In genomic region chr4:8191136-8191747, GRCh38 we compare ENCODE assay signal across 8 cellular contexts. TPM values are rescaled to one million over a fixed set of nuclear protein-coding genes. Genes with fewer than 3 reads are reported as not detected.
DNase-seq lines count a peak whose midpoint lies in the region; ATAC-seq, FAIRE-seq and TF ChIP-seq lines count a peak whose summit lies in the region.

No MANE protein-coding gene starts in this region.

- no peak for TF ChIP-seq POLR2A in thyroid gland (IDR thresholded peaks at IDR 0.05)

- H3K27ac ChIP-seq in kidney (ENCODE audit: low read depth in 2 of 2, low read length in 2 of 2) (peak overlapping the region; percentile 78 to 90), thyroid gland (peak overlapping the region; percentile 48 to 69 (median 62)), A673 (ENCODE audit: low read depth, low read length, poor library complexity, severe bottlenecking) (no peak overlapping the region)

- H3K4me1 ChIP-seq in kidney (ENCODE audit: control insufficient read depth in 1 of 2, insufficient read depth in 1 of 2, low read depth in 1 of 2, low read length in 2 of 2) (peaks cover 17 to 54% of the 10 kb centered on the region in 2 donors), thyroid gland (peaks cover 24 to 47% of the 10 kb centered on the region in 2 donors), A673 (ENCODE audit: insufficient read depth, low read length, poor library complexity, severe bottlenecking) (no peaks in the 10 kb centered on the region)

- 65 to 70% methylated on average over 8 to 20 of the region's 23 CpGs for WGBS in thyroid gland, 2 donors

- H3K27me3 ChIP-seq in thyroid gland (no peaks in the 10 kb centered on the region), A673 (replicated peaks; ENCODE audit: insufficient read depth, low read depth, low read length, poor library complexity) (no peaks in the 10 kb centered on the region)

- peak overlapping the region; percentile 8 to 41 for H3K9ac ChIP-seq in kidney (ENCODE audit: low read length in 2 of 2)

- CTCF ChIA-PET in A673 (lab: Charles Lee): no interaction called here

- ATAC-seq in GM18519 (IDR thresholded peaks at IDR 0.05; ENCODE audit: low FRiP score, unreplicated experiment): peak; percentile 50
- peak; percentile 63 for ATAC-seq in HG03432 (IDR thresholded peaks at IDR 0.05; ENCODE audit: unreplicated experiment)
- ATAC-seq in HG03565 (IDR thresholded peaks at IDR 0.05; ENCODE audit: unreplicated experiment): no peak

- peak overlapping the region in 1 of 2 donors; percentile 39 for H3K4me3 ChIP-seq in kidney (ENCODE audit: low read length in 2 of 2)
- H3K4me3 ChIP-seq in thyroid gland (replicated peaks in 1 of 3): no peak overlapping the region
- H3K4me3 ChIP-seq in A673 (ENCODE audit: low read depth, low read length, poor library complexity, severe bottlenecking): no peak overlapping the region

- H3K9me3 ChIP-seq in kidney (ENCODE audit: control insufficient read depth in 1 of 2, low read length in 2 of 2) (no peaks in the 10 kb centered on the region), thyroid gland (no peaks in the 10 kb centered on the region), A673 (ENCODE audit: low read depth, low read length, poor library complexity, severe bottlenecking) (no peaks in the 10 kb centered on the region)

- H3K36me3 ChIP-seq in kidney (ENCODE audit: control insufficient read depth in 1 of 2, insufficient read depth in 2 of 2, low read length in 2 of 2) (no peaks in the 10 kb centered on the region), thyroid gland (no peaks in the 10 kb centered on the region), A673 (ENCODE audit: insufficient read depth, low read length, poor library complexity, severe bottlenecking) (no peaks in the 10 kb centered on the region)

- TF ChIP-seq CTCF in kidney (IDR thresholded peaks at IDR 0.05; ENCODE audit: borderline replicate concordance, extremely low read depth, insufficient read depth): no peak
- no peak for TF ChIP-seq CTCF in thyroid gland (IDR thresholded peaks at IDR 0.05)
- TF ChIP-seq CTCF in A673 (conservative IDR thresholded peaks at IDR 0.05; ENCODE audit: low read depth, low read length): no peak

- POLR2A ChIA-PET in A673 (lab: Charles Lee; ENCODE audit: low non-redundant PET): no interaction called here

- DNase-seq in astrocyte of the hippocampus (ENCODE audit: low read depth, low spot score) (peak; percentile 21), kidney (peak; percentile 95), thyroid gland (peak; percentile 39 to 50), NCI-H2196 (lab: John Stamatoyannopoulos, UW; ENCODE audit: unreplicated experiment) (no peak), A673 (ENCODE audit: low spot score) (no peak)

- FAIRE-seq in kidney (lab: Jason Lieb, UNC): no peak

- BruUV-seq in A673 (replicated peaks; lab: Mats Ljungman, UMichigan): no TSS peak

- intact Hi-C loops in kidney (cut with DNase I): no loop called here
- intact Hi-C loops in thyroid gland (cut with DNase I): no loop called here
- intact Hi-C loops in A673 (cut with micrococcal nuclease; ENCODE audit: unreplicated experiment): no loop called here

RNA-seq across cellular contexts. Expression of gene SH3TC1, which starts 7.8 kb away (rescaled TPM):
- total RNA-seq in kidney: 127 TPM
- 43.1 TPM for polyA plus RNA-seq in kidney (ENCODE audit: insufficient read depth, low read depth, low replicate concordance)
- total RNA-seq in thyroid gland: 10 to 100 TPM; 13.5 to 29.5 (median 16.4) TPM
- 0.71 and 2.7 TPM in 2 replicates for total RNA-seq in A673 (2021)

RNA-seq across cellular contexts. Expression of gene ABLIM2, which starts 32.6 kb away (rescaled TPM):
- total RNA-seq in kidney: 23.3 TPM
- polyA plus RNA-seq in kidney (ENCODE audit: insufficient read depth, low read depth, low replicate concordance): 9.5 TPM
- total RNA-seq in thyroid gland: 10 to 100 TPM in 2 of 4 donors, 1 to 10 TPM in 2; 9.2 to 24.0 (median 12.3) TPM
- 2.7 and 3.2 TPM in 2 replicates for total RNA-seq in A673 (2021)

Comparison
In these comparisons a context has a peak if more than half of its experiments do, and no peak if none do; other contexts are left out.
1. DNase-seq: peak in astrocyte of the hippocampus (single experiment), kidney (single experiment) and thyroid gland (2 of 2); none in NCI-H2196 (single experiment) and A673 (single experiment).